15 cellular contexts compared by ENCODE assay signal in the genomic region with DNA sequence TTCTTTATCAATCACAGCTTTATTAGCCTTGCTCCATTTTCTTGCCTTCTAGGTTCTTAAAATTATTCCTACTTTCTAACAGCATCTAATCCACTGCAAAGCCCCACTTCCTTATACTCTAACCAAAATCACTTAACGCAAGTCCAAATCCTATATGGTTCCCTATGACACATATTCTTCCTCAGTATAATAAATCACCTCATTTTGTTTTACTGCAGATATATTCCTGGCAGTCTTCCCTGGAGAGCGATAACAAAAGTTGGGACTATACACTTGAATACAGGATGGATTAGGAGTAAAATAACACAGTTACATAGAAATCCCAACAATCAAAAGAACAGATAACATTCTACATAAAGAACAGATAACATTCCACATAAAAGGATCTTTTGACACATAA.
DNase-seq lines count a peak whose midpoint lies in the region; ATAC-seq, FAIRE-seq and TF ChIP-seq lines count a peak whose summit lies in the region.
"Had no signal": no experiment of that assay in that cellular context is flagged by ENCODE, and none has a peak within 500 bp of the region (broad histone marks: within the 10 kb centered on the region; RNA-seq: fewer than 3 reads in every experiment).

No MANE protein-coding gene starts in this region.

- in situ Hi-C loops in HAP-1 (cut with MboI; ENCODE audit: low sequenced_read_pairs) = no loop called here
- in situ Hi-C loops in K562 (cut with MboI) = no loop called here

- no peak for TF ChIP-seq CTCF in A549 (IDR thresholded peaks at IDR 0.05)
- TF ChIP-seq CTCF in K562 (IDR thresholded peaks at IDR 0.05 in 2 of 3, conservative IDR thresholded peaks at IDR 0.05 in 1 of 3; ENCODE audit: insufficient read depth in 2 of 3, low read depth in 1 of 3, low read length in 3 of 3) = no peak

- TF ChIP-seq RAD21 in A549 (conservative IDR thresholded peaks at IDR 0.05 in 1 of 2, IDR thresholded peaks at IDR 0.05 in 1 of 2) = no peak
- no peak for TF ChIP-seq RAD21 in K562 (CRISPR knock-in tag; conservative IDR thresholded peaks at IDR 0.05 in 1 of 2, IDR thresholded peaks at IDR 0.05 in 1 of 2)

- H3K9ac ChIP-seq in K562 (ENCODE audit: insufficient read depth in 1 of 2, low read depth in 2 of 2, low read length in 2 of 2) = no peak overlapping the region

- H3K4me3 ChIP-seq in A549 (no peak overlapping the region), HAP-1 (no peak overlapping the region), K562 (no peak overlapping the region), small intestine (ENCODE audit: low read depth in 1 of 2, low read length in 2 of 2) (no peak overlapping the region)

- H3K27me3 ChIP-seq in HAP-1 (ENCODE audit: low read depth) (no peaks in the 10 kb centered on the region), K562 (ENCODE audit: control insufficient read depth in 2 of 2, insufficient read depth in 2 of 2, low read length in 2 of 2) (no peaks in the 10 kb centered on the region), small intestine (ENCODE audit: control insufficient read depth in 2 of 2, insufficient read depth in 2 of 2, low read length in 2 of 2) (no peaks in the 10 kb centered on the region)

- TF ChIP-seq EP300 in A549 (IDR thresholded peaks at IDR 0.05) = no peak
- TF ChIP-seq EP300 in K562 (IDR thresholded peaks at IDR 0.05; ENCODE audit: low read length) = no peak

- no peaks in the 10 kb centered on the region for H3K9me1 ChIP-seq in K562 (ENCODE audit: control insufficient read depth, insufficient read depth, low read length)

- no peak for DNase-seq in A549 (ENCODE audit: low read depth in 1 of 2, low spot score in 1 of 2)
- peak; percentile 17 to 47 for DNase-seq in HAP-1 (ENCODE audit: low spot score in 2 of 2)
- no peak for DNase-seq in K562 (ENCODE audit: extremely low read depth in 1 of 4, low spot score in 3 of 4)
- DNase-seq in small intestine = peak; percentile 22
- no peak for DNase-seq in COLO829 (ENCODE audit: low spot score)
- DNase-seq in Ammon's horn (ENCODE audit: low spot score) = no peak
- DNase-seq: ACHN; CD4-positive, alpha-beta T cell; DMS153; DMS79; GDM1; GOT3; H7 had no signal

- H3K36me3 ChIP-seq in HAP-1 (replicated peaks) = no peaks in the 10 kb centered on the region; the same call in 1 of the 2 replicates
- peaks cover 23% of the 10 kb centered on the region; the same call in 1 of the 3 replicates for H3K36me3 ChIP-seq in K562 (ENCODE audit: control insufficient read depth, insufficient read depth, low read length)
- H3K36me3 ChIP-seq in small intestine (ENCODE audit: control insufficient read depth in 2 of 2, insufficient read depth in 2 of 2, low read length in 2 of 2) = peaks cover 4 to 6% of the 10 kb centered on the region in 2 donors

- POLR2A ChIA-PET in A549 (lab: Yijun Ruan, JAX) (no interaction called here), K562 (lab: Yijun Ruan, JAX) (no interaction called here)

- H3K9me3 ChIP-seq in A549 (no peaks in the 10 kb centered on the region), HAP-1 (no peaks in the 10 kb centered on the region), K562 (replicated peaks; ENCODE audit: control insufficient read depth, insufficient read depth, low read depth, low read length) (no peaks in the 10 kb centered on the region), small intestine (ENCODE audit: control insufficient read depth, low read depth) (no peaks in the 10 kb centered on the region)

- 97% methylated on average over 2 of the region's 2 CpGs for WGBS in A549 (ENCODE audit: missing lambda C conversion rate)
- 79% methylated on average over 2 of the region's 2 CpGs for WGBS in K562 (ENCODE audit: insufficient coverage, low coverage, missing lambda C conversion rate)
- 20 to 69% (median 41%) methylated on average over 2 of the region's 2 CpGs for WGBS in small intestine, 3 donors

- intact Hi-C loops in K562 (cut with micrococcal nuclease) = no loop called here

- no peaks in the 10 kb centered on the region for H4K20me1 ChIP-seq in K562 (replicated peaks; ENCODE audit: control insufficient read depth, insufficient read depth, low read length)

- peak; percentile 23 for FAIRE-seq in A549 (lab: Jason Lieb, UNC)
- FAIRE-seq in K562 (lab: Jason Lieb, UNC) = no peak
- FAIRE-seq in small intestine (lab: Jason Lieb, UNC) = no peak

- TF ChIP-seq POLR2A in A549 (IDR thresholded peaks at IDR 0.05; ENCODE audit: low read length) (no peak), K562 (conservative IDR thresholded peaks at IDR 0.05) (no peak)

- H3K27ac ChIP-seq in A549 = no peak overlapping the region
- H3K27ac ChIP-seq in K562 (ENCODE audit: extremely low read depth, low read depth, low read length) = no peak overlapping the region
- no peak overlapping the region for H3K27ac ChIP-seq in small intestine (ENCODE audit: low read depth in 1 of 2, low read length in 1 of 2)
- H3K27ac ChIP-seq: C4-2B, HL-60 had no signal

- no peaks in the 10 kb centered on the region for H3K4me1 ChIP-seq in A549
- H3K4me1 ChIP-seq in HAP-1 = peaks cover 8% of the 10 kb centered on the region
- H3K4me1 ChIP-seq in K562 (replicated peaks in 1 of 2; ENCODE audit: control insufficient read depth in 2 of 2, insufficient read depth in 2 of 2, low read length in 2 of 2) = peaks cover 0 to 2% of the 10 kb centered on the region in 2 experiments; a peak in 2 of 5 replicates
- no peaks in the 10 kb centered on the region for H3K4me1 ChIP-seq in small intestine (ENCODE audit: control insufficient read depth in 2 of 2, insufficient read depth in 1 of 2, low read depth in 1 of 2, low read length in 1 of 2)

- no peak overlapping the region for H3K4me2 ChIP-seq in A549
- H3K4me2 ChIP-seq in K562 (ENCODE audit: insufficient read depth, low read length) = no peak overlapping the region

- BruUV-seq in K562 (replicated peaks; lab: Mats Ljungman, UMichigan) = no TSS peak

- ATAC-seq in A549 (no peak), K562 (no peak)

- H3K79me2 ChIP-seq in K562 (ENCODE audit: control insufficient read depth, insufficient read depth, low read length) = no peaks in the 10 kb centered on the region

- CTCF ChIA-PET in A549 (lab: Yijun Ruan, JAX) (no interaction called here), K562 (lab: Yijun Ruan, JAX; ENCODE audit: low intra/inter-chr PET ratio) (no interaction called here)

- H2AFZ ChIP-seq in K562 (ENCODE audit: low read depth, low read length) = no peak overlapping the region

TF ChIP-seq in A549, 52 proteins besides CTCF, POLR2A, EP300 and RAD21 (continues in another document):
- TF ChIP-seq, protein P1, sequence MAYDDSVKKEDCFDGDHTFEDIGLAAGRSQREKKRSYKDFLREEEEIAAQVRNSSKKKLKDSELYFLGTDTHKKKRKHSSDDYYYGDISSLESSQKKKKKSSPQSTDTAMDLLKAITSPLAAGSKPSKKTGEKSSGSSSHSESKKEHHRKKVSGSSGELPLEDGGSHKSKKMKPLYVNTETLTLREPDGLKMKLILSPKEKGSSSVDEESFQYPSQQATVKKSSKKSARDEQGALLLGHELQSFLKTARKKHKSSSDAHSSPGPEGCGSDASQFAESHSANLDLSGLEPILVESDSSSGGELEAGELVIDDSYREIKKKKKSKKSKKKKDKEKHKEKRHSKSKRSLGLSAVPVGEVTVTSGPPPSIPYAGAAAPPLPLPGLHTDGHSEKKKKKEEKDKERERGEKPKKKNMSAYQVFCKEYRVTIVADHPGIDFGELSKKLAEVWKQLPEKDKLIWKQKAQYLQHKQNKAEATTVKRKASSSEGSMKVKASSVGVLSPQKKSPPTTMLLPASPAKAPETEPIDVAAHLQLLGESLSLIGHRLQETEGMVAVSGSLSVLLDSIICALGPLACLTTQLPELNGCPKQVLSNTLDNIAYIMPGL (CRISPR knock-in tag; IDR thresholded peaks at IDR 0.05; ENCODE audit: borderline replicate concordance) = no peak
- TF ChIP-seq HOXA7 (CRISPR knock-in tag; IDR thresholded peaks at IDR 0.05) = no peak
- TF ChIP-seq HOXB13 (CRISPR knock-in tag; IDR thresholded peaks at IDR 0.05; ENCODE audit: low read depth) = no peak
- TF ChIP-seq FOSB (CRISPR knock-in tag; IDR thresholded peaks at IDR 0.05) = no peak
- TF ChIP-seq, protein P2, sequence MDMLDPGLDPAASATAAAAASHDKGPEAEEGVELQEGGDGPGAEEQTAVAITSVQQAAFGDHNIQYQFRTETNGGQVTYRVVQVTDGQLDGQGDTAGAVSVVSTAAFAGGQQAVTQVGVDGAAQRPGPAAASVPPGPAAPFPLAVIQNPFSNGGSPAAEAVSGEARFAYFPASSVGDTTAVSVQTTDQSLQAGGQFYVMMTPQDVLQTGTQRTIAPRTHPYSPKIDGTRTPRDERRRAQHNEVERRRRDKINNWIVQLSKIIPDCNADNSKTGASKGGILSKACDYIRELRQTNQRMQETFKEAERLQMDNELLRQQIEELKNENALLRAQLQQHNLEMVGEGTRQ (IDR thresholded peaks at IDR 0.05) = no peak
- no peak for TF ChIP-seq MAZ (IDR thresholded peaks at IDR 0.05; ENCODE audit: borderline replicate concordance, low read depth, low read length)
- no peak for TF ChIP-seq KDM5A (IDR thresholded peaks at IDR 0.05)

TF ChIP-seq in K562, 482 proteins besides CTCF, POLR2A, EP300 and RAD21:
- no peak for TF ChIP-seq CBX3 (IDR thresholded peaks at IDR 0.05; ENCODE audit: borderline replicate concordance in 1 of 2, low read length in 2 of 2)
- TF ChIP-seq RBBP5 (IDR thresholded peaks at IDR 0.05; ENCODE audit: borderline replicate concordance, insufficient read depth, low read length, poor library complexity, severe bottlenecking) = no peak
- TF ChIP-seq MEIS2 (IDR thresholded peaks at IDR 0.05; ENCODE audit: partially characterized antibody) = peak; percentile 6
- no peak for TF ChIP-seq GATAD2B (IDR thresholded peaks at IDR 0.05; ENCODE audit: borderline replicate concordance)
- TF ChIP-seq CHD4 (IDR thresholded peaks at IDR 0.05; ENCODE audit: insufficient read depth, insufficient replicate concordance, low read depth, low read length, poor library complexity, severe bottlenecking) = no peak

Comparison
In these comparisons a context has a peak if more than half of its experiments do, and no peak if none do; other contexts are left out.
1. DNase-seq: peak in HAP-1 (2 of 2) and small intestine (single experiment); none in A549 (0 of 2), K562 (0 of 4), COLO829 (single experiment) and Ammon's horn (single experiment).